ENCODE assay signal across 8 cellular contexts in the genomic region with DNA sequence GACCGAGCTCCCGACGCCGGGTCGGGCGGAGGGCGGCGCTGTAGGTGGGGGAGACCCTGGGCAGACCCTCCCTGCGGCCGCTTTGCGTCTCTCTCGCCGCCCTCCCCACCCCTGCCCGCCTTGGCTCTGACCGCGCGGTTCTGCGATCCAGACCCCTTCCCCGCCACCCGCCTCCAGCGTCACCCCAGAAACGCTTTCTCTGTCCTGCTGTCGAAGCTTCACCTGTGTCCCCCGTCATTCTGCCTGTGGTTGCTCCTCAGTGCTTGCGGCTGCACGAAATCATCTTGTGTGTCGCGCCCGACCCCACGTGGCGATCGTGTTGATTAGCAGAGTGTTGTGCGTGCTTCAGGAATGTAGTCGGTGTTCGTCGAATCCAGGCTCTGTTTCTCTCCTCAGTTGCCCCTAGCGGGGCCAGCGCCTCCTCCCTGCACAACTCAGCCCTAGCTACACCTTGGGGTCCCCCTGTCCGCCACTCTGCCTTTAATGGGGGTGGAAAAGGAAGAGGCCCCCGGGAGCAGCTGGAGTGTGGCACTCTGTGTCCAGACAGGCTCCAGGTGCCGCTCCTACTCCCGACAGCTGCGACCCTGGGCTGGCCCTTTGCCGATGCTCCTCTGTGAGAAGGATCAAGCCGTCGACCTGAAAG.
DNase-seq lines count a peak whose midpoint lies in the region; ATAC-seq lines count a peak whose summit lies in the region.

No MANE protein-coding gene starts in this region.

- H3K36me3 Mint-ChIP-seq in central memory CD8-positive, alpha-beta T cell (ENCODE audit: insufficient read depth): peaks cover 19% of the 10 kb centered on the region

- ATAC-seq in GM21529 (IDR thresholded peaks at IDR 0.05; ENCODE audit: unreplicated experiment) (peak; percentile 5), GM18861 (IDR thresholded peaks at IDR 0.05; ENCODE audit: unreplicated experiment) (no peak)
- ATAC-seq in central memory CD8-positive, alpha-beta T cell (replicated peaks; ENCODE audit: extremely low read depth, poor library complexity, severe bottlenecking): peak; percentile 61

- peaks cover 35% of the 10 kb centered on the region for H3K4me1 Mint-ChIP-seq in central memory CD8-positive, alpha-beta T cell

- no peaks in the 10 kb centered on the region for H3K9me3 Mint-ChIP-seq in central memory CD8-positive, alpha-beta T cell

- DNase-seq in CD1c-positive myeloid dendritic cell (ENCODE audit: extremely low spot score) (peak; percentile 59), NCI-H1694 treated with DMSO at 0.1 percent for 48 hours (lab: John Stamatoyannopoulos, UW) (peak; percentile 18), kidney glomerular epithelial cell (lab: John Stamatoyannopoulos, UW) (peak; percentile 58)
- DNase-seq in activated CD4-positive, CD25-positive, alpha-beta regulatory T cell treated with anti-CD3 and anti-CD28 coated beads, Interleukin-2, amount 50 U/mL, for 72 hours: peak; percentile 48
- peak; percentile 67 to 79 for DNase-seq in central memory CD8-positive, alpha-beta T cell (ENCODE audit: low spot score in 2 of 2)
- DNase-seq in stimulated activated CD4-positive, alpha-beta T cell treated with anti-CD3 and anti-CD28 coated beads, Interleukin-1b, Interleukin-23, amount 100 ng/mL, for 1 hour (ENCODE audit: low read depth in 2 of 2): peak; percentile 46 to 53

- no peaks in the 10 kb centered on the region for H3K27me3 Mint-ChIP-seq in central memory CD8-positive, alpha-beta T cell

- H3K4me3 Mint-ChIP-seq in central memory CD8-positive, alpha-beta T cell: peak overlapping the region; percentile 85

- peak overlapping the region; percentile 89 for H3K27ac Mint-ChIP-seq in central memory CD8-positive, alpha-beta T cell (ENCODE audit: low read depth)

Comparison
In these comparisons a context has a peak if more than half of its experiments do, and no peak if none do; other contexts are left out.
1. DNase-seq: peak in every context shown above with its lines; median percentile 73 in central memory CD8-positive, alpha-beta T cell; 59 in CD1c-positive myeloid dendritic cell; 58 in kidney glomerular epithelial cell; 50 in stimulated activated CD4-positive, alpha-beta T cell treated with anti-CD3 and anti-CD28 coated beads, Interleukin-1b, Interleukin-23, amount 100 ng/mL, for 1 hour; 48 in activated CD4-positive, CD25-positive, alpha-beta regulatory T cell treated with anti-CD3 and anti-CD28 coated beads, Interleukin-2, amount 50 U/mL, for 72 hours; 18 in NCI-H1694 treated with DMSO at 0.1 percent for 48 hours.